1 cellular context compared by ENCODE assay signal in genomic region chr5:55096186-55096585, GRCh38.
TF ChIP-seq lines count a peak whose summit lies in the region.

No MANE protein-coding gene starts in this region.

TF ChIP-seq in K562, 482 proteins besides CTCF, POLR2A, EP300 and RAD21:
- TF ChIP-seq THRA (IDR thresholded peaks at IDR 0.05) (no peak), RAD51 (IDR thresholded peaks at IDR 0.05; ENCODE audit: borderline replicate concordance, low read depth) (no peak), ZNF146 (CRISPR knock-in tag; IDR thresholded peaks at IDR 0.05; ENCODE audit: unreplicated experiment) (no peak), ZNF431 (CRISPR knock-in tag; IDR thresholded peaks at IDR 0.05) (no peak), MAZ (CRISPR knock-in tag; conservative IDR thresholded peaks at IDR 0.05 in 1 of 2, IDR thresholded peaks at IDR 0.05 in 1 of 2) (no peak), PYGO2 (tag; IDR thresholded peaks at IDR 0.05) (no peak), SOX6 (IDR thresholded peaks at IDR 0.05) (no peak)
